ENCODE assay signal across 8 cellular contexts in the genomic region with DNA sequence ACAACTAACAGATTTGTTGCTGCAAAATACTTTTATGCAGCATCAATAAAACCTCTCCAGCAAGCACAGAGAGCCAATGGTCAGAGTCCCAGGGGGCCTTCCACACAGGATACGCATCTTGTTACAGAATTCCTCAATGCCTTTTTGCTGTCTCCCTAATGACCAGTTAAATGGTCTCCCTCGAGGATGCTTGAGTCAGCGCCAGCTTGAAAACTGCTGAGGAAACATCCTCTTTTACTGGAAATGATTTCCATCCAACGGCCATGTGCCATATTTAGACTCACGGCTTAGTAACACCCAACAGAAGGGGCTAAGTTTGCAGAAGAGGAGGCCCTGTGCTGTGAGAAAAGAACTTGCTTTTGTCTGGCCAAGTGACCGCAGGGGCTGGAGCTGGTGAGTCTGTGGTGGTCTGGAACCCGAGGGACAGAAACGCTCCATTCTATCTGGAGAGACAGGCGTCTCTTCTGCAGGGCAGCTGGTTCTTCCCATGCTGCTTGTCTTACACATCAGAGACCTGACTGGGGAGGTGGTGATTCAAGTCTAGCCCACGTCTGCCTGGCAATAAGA.
DNase-seq lines count a peak whose midpoint lies in the region; ATAC-seq, FAIRE-seq and TF ChIP-seq lines count a peak whose summit lies in the region.

No MANE protein-coding gene starts in this region.

- H3K79me2 ChIP-seq in ACC112 (ENCODE audit: control insufficient read depth, insufficient read depth, low read length, unreplicated experiment): no peaks in the 10 kb centered on the region
- H3K79me2 ChIP-seq in K562 (ENCODE audit: control insufficient read depth, insufficient read depth, low read length): no peaks in the 10 kb centered on the region

- CTCF ChIA-PET in K562 (lab: Yijun Ruan, JAX; ENCODE audit: low intra/inter-chr PET ratio): no interaction called here

- H3K4me2 ChIP-seq in K562 (ENCODE audit: insufficient read depth, low read length): no peak overlapping the region

- no peak overlapping the region for H3K9ac ChIP-seq in K562 (ENCODE audit: insufficient read depth in 1 of 2, low read depth in 2 of 2, low read length in 2 of 2)

- peaks cover 44% of the 10 kb centered on the region for H3K4me1 ChIP-seq in ACC112 (ENCODE audit: control insufficient read depth, insufficient read depth, low read length, unreplicated experiment)
- H3K4me1 ChIP-seq in K562 (replicated peaks in 1 of 2; ENCODE audit: control insufficient read depth in 2 of 2, insufficient read depth in 2 of 2, low read length in 2 of 2): peaks cover 4 to 19% of the 10 kb centered on the region in 2 experiments; a peak in 4 of 5 replicates
- H3K4me1 ChIP-seq in lung (ENCODE audit: control insufficient read depth in 2 of 2, insufficient read depth in 2 of 2, low read length in 2 of 2): peaks cover 0 to 3% of the 10 kb centered on the region in 2 donors

- no peaks in the 10 kb centered on the region for H3K27me3 ChIP-seq in ACC112 (ENCODE audit: insufficient read depth, low read length)
- H3K27me3 ChIP-seq in K562 (ENCODE audit: control insufficient read depth in 2 of 2, insufficient read depth in 2 of 2, low read length in 2 of 2): no peaks in the 10 kb centered on the region; a peak in 1 of 5 replicates
- H3K27me3 ChIP-seq in lung (ENCODE audit: control insufficient read depth, insufficient read depth): no peaks in the 10 kb centered on the region

- H3K4me3 ChIP-seq in ACC112 (ENCODE audit: low read depth, low read length): peak overlapping the region; percentile 61
- H3K4me3 ChIP-seq in K562: no peak overlapping the region
- no peak overlapping the region for H3K4me3 ChIP-seq in lung

- H2AFZ ChIP-seq in ACC112 (ENCODE audit: low read length, unreplicated experiment) (no peak overlapping the region), K562 (ENCODE audit: low read depth, low read length) (peak overlapping the region; percentile 30; the same call in 1 of the 2 replicates)

- H3K36me3 ChIP-seq in ACC112 (ENCODE audit: insufficient read depth, low read length) (no peaks in the 10 kb centered on the region), K562 (ENCODE audit: control insufficient read depth, insufficient read depth, low read length) (no peaks in the 10 kb centered on the region), lung (ENCODE audit: control insufficient read depth in 2 of 2, insufficient read depth in 2 of 2, low read length in 2 of 2) (no peaks in the 10 kb centered on the region)

- H3K9me3 ChIP-seq in K562 (replicated peaks; ENCODE audit: control insufficient read depth, insufficient read depth, low read depth, low read length): no peaks in the 10 kb centered on the region
- H3K9me3 ChIP-seq in lung (ENCODE audit: control insufficient read depth in 2 of 2, insufficient read depth in 1 of 2, low read length in 1 of 2): no peaks in the 10 kb centered on the region

- no peak for TF ChIP-seq RAD21 in K562 (CRISPR knock-in tag; conservative IDR thresholded peaks at IDR 0.05 in 1 of 2, IDR thresholded peaks at IDR 0.05 in 1 of 2)

- H4K20me1 ChIP-seq in K562 (replicated peaks; ENCODE audit: control insufficient read depth, insufficient read depth, low read length): no peaks in the 10 kb centered on the region

- peak; percentile 99 for DNase-seq in MV-4-11 (lab: John Stamatoyannopoulos, UW)
- DNase-seq in K562 (ENCODE audit: extremely low read depth in 1 of 4, low spot score in 3 of 4): no peak
- DNase-seq in lung (ENCODE audit: low spot score): peak; percentile 45

- no peaks in the 10 kb centered on the region for H3K9me1 ChIP-seq in K562 (ENCODE audit: control insufficient read depth, insufficient read depth, low read length)

- H3K27ac ChIP-seq in ACC112 (ENCODE audit: low read depth, low read length) (peak overlapping the region; percentile 96), K562 (ENCODE audit: extremely low read depth, low read depth, low read length) (no peak overlapping the region), lung (ENCODE audit: low read depth in 1 of 2, low read length in 1 of 2) (peak overlapping the region in 1 of 2 donors; percentile 49)

- 14% methylated on average over 10 of the region's 10 CpGs for WGBS in K562 (ENCODE audit: insufficient coverage, low coverage, missing lambda C conversion rate)
- WGBS in lung, 2 donors: 47 to 55% methylated on average over 10 of the region's 10 CpGs

- BruUV-seq in K562 (replicated peaks; lab: Mats Ljungman, UMichigan): no TSS peak

- intact Hi-C loops in K562 (cut with micrococcal nuclease): no loop called here

- POLR2A ChIA-PET in K562 (lab: Yijun Ruan, JAX): interaction anchor here (0.6 to 1.1 kb wide), 3 partner anchors 13 to 168 kb away, joined by 3 read pairs; no protein-coding TSS in a partner anchor

- in situ Hi-C loops in K562 (cut with MboI): no loop called here

- TF ChIP-seq POLR2A in K562 (conservative IDR thresholded peaks at IDR 0.05): no peak

- no peak for FAIRE-seq in K562 (lab: Jason Lieb, UNC)

- TF ChIP-seq CTCF in K562 (IDR thresholded peaks at IDR 0.05 in 2 of 3, conservative IDR thresholded peaks at IDR 0.05 in 1 of 3; ENCODE audit: insufficient read depth in 2 of 3, low read depth in 1 of 3, low read length in 3 of 3) (no peak), lung (IDR thresholded peaks at IDR 0.05; ENCODE audit: control extremely low read depth, extremely low read depth) (no peak)

- ATAC-seq in K562: no peak
- peak; percentile 71 for ATAC-seq in lung (ENCODE audit: insufficient read depth, low FRiP score)
- no peak for ATAC-seq in HG02970 (IDR thresholded peaks at IDR 0.05; ENCODE audit: low FRiP score, unreplicated experiment)
- no peak for ATAC-seq in HG03354 (IDR thresholded peaks at IDR 0.05; ENCODE audit: poor library complexity, severe bottlenecking, unreplicated experiment)
- ATAC-seq in HG02870 (IDR thresholded peaks at IDR 0.05; ENCODE audit: unreplicated experiment): no peak
- no peak for ATAC-seq in GM19463 (IDR thresholded peaks at IDR 0.05; ENCODE audit: unreplicated experiment)

- TF ChIP-seq EP300 in K562 (IDR thresholded peaks at IDR 0.05; ENCODE audit: low read length): peak; percentile 11; the same call in 1 of the 2 replicates

TF ChIP-seq in K562, 482 proteins besides CTCF, POLR2A, EP300 and RAD21 (continues in another document):
- TF ChIP-seq ZNF165 (CRISPR knock-in tag; IDR thresholded peaks at IDR 0.05; ENCODE audit: borderline replicate concordance) (no peak), MEF2D (tag; conservative IDR thresholded peaks at IDR 0.05; ENCODE audit: low read depth) (peak; percentile 67)

Comparison
In these comparisons a context has a peak if more than half of its experiments do, and no peak if none do; other contexts are left out.
1. DNase-seq: peak in MV-4-11 (single experiment) and lung (single experiment); none in K562 (0 of 4).